2 cellular contexts compared by ENCODE assay signal in the genomic region with DNA sequence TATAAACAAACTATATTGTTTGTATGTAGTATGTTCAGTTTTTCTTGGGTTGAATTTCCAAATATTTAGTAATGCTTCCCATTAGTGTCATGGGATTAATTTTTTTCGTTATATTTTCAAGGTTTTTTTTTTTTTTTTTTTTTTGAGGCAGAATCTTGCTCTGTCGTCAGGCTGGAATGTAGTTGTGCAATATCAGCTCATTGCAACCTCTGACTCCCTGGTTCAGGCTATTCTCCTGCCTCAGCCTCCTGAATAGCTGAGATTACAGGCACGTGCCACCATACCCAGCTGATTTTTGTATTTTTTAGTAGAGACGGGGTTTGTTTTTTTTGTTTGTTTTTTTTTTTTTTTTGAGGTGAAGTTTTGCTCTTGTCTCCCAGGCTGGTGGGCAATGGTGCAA.
TF ChIP-seq lines count a peak whose summit lies in the region.

No MANE protein-coding gene starts in this region.

TF ChIP-seq in IMR-90, 13 proteins besides CTCF, POLR2A, EP300 and RAD21:
- TF ChIP-seq CEBPB (IDR thresholded peaks at IDR 0.05; ENCODE audit: low read depth, low read length) (peak; percentile 95), RFX5 (IDR thresholded peaks at IDR 0.05; ENCODE audit: low read depth, low read length) (no peak), FOS (IDR thresholded peaks at IDR 0.05; ENCODE audit: low read depth, low read length) (no peak), RCOR1 (IDR thresholded peaks at IDR 0.05; ENCODE audit: insufficient replicate concordance, low read length) (no peak), BHLHE40 (IDR thresholded peaks at IDR 0.05; ENCODE audit: low read depth, low read length) (peak; percentile 81), SMC3 (IDR thresholded peaks at IDR 0.05; ENCODE audit: low read depth, low read length) (no peak), MXI1 (IDR thresholded peaks at IDR 0.05; ENCODE audit: borderline replicate concordance, low read depth, low read length) (no peak)

TF ChIP-seq in SK-N-SH, 30 proteins besides CTCF, POLR2A, EP300 and RAD21:
- TF ChIP-seq JUND (IDR thresholded peaks at IDR 0.05) (no peak), RXRA (IDR thresholded peaks at IDR 0.05; ENCODE audit: borderline replicate concordance, low read depth) (no peak), POLR2AphosphoS5 (IDR thresholded peaks at IDR 0.05; ENCODE audit: low read depth, low read length) (no peak)
